In genomic region chr13:112720814-112721197, GRCh38 we compare ENCODE assay signal across 1 cellular context.
TF ChIP-seq lines count a peak whose summit lies in the region.

No MANE protein-coding gene starts in this region.

TF ChIP-seq in endothelial cell of umbilical vein, 7 proteins besides CTCF, POLR2A, EP300 and RAD21:
- TF ChIP-seq EZH2 (IDR thresholded peaks at IDR 0.05; ENCODE audit: borderline replicate concordance, low read depth, low read length, severe bottlenecking), result no peak
- TF ChIP-seq JUN (IDR thresholded peaks at IDR 0.05; ENCODE audit: borderline replicate concordance, insufficient read depth, insufficient read length, low read depth), result no peak
- TF ChIP-seq, protein P1, sequence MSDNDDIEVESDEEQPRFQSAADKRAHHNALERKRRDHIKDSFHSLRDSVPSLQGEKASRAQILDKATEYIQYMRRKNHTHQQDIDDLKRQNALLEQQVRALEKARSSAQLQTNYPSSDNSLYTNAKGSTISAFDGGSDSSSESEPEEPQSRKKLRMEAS (IDR thresholded peaks at IDR 0.05; ENCODE audit: insufficient read depth, insufficient read length), result no peak
- TF ChIP-seq MYC (IDR thresholded peaks at IDR 0.05; ENCODE audit: low read depth, low read length), result no peak
- TF ChIP-seq FOS (IDR thresholded peaks at IDR 0.05; ENCODE audit: borderline replicate concordance, insufficient read depth, low read length), result no peak
- TF ChIP-seq GATA2 (IDR thresholded peaks at IDR 0.05; ENCODE audit: insufficient read depth, insufficient read length, low read depth, low read length), result no peak
- TF ChIP-seq POLR2AphosphoS5 (IDR thresholded peaks at IDR 0.05; ENCODE audit: insufficient read depth, low read depth, low read length), result no peak
